ENCODE assay signal across 9 cellular contexts in genomic region chr11:60455531-60456042, GRCh38. TPM values are rescaled to one million over a fixed set of nuclear protein-coding genes. Genes with fewer than 3 reads are reported as not detected.
DNase-seq lines count a peak whose midpoint lies in the region; ATAC-seq and TF ChIP-seq lines count a peak whose summit lies in the region.
"Had no signal": no experiment of that assay in that cellular context is flagged by ENCODE, and none has a peak within 500 bp of the region (broad histone marks: within the 10 kb centered on the region; RNA-seq: fewer than 3 reads in every experiment).

Gene MS4A1, plus strand, starts transcription at chr11:60455847. Its CDS starts 6,528 bp downstream, at chr11:60462375.

- no peaks in the 10 kb centered on the region for H3K36me3 ChIP-seq in thymus (ENCODE audit: control insufficient read depth, insufficient read depth)

- no peak for TF ChIP-seq CTCF in omental fat pad (IDR thresholded peaks at IDR 0.05)

- no peaks in the 10 kb centered on the region for H3K4me1 ChIP-seq in thymus (ENCODE audit: control insufficient read depth, insufficient read depth, low read length)

- no peaks in the 10 kb centered on the region for H3K27me3 ChIP-seq in thymus (ENCODE audit: control insufficient read depth, insufficient read depth)

- ATAC-seq in activated CD4-positive, CD25-positive, alpha-beta regulatory T cell treated with anti-CD3 and anti-CD28 coated beads, Interleukin-2, amount 50 U/mL, for 24 hours, result peak; percentile 60 to 72
- ATAC-seq in GM21786 (IDR thresholded peaks at IDR 0.05; ENCODE audit: unreplicated experiment) (peak; percentile 87), HG03457 (IDR thresholded peaks at IDR 0.05; ENCODE audit: unreplicated experiment) (peak; percentile 84), omental fat pad (ENCODE audit: low FRiP score) (no peak)

- no peaks in the 10 kb centered on the region for H3K9me3 ChIP-seq in thymus (ENCODE audit: control insufficient read depth)

- DNase-seq in activated CD4-positive, CD25-positive, alpha-beta regulatory T cell treated with anti-CD3 and anti-CD28 coated beads, Interleukin-2, amount 50 U/mL, for 72 hours, result no peak
- DNase-seq in HuH-7.5 (ENCODE audit: low spot score), result no peak
- DNase-seq in omental fat pad (ENCODE audit: low spot score), result no peak
- DNase-seq in cortex of kidney (lab: John Stamatoyannopoulos, UW), result no peak

- 45% methylated on average over 4 of the region's 4 CpGs for WGBS in thymus

- H3K4me3 ChIP-seq in thymus (ENCODE audit: low read length), result no peak within 1 kb of the TSS

- no peak within 1 kb of the TSS for H3K27ac ChIP-seq in thymus (ENCODE audit: low read depth)
- H3K27ac ChIP-seq: 22Rv1 had no signal

RNA-seq across cellular contexts. Expression of gene MS4A1, which starts in this region (rescaled TPM):
- 98.4 TPM for polyA plus RNA-seq in thymus
- 1 to 10 TPM in 3 of 4 donors, under 1 TPM in 1; 0.96 to 4.5 (median 2.3) TPM for total RNA-seq in omental fat pad
